Comparison of ENCODE assay signal across 8 cellular contexts in genomic region chr13:112616586-112617381, GRCh38.
DNase-seq lines count a peak whose midpoint lies in the region; ATAC-seq and FAIRE-seq lines count a peak whose summit lies in the region.

No MANE protein-coding gene starts in this region.

- no peaks in the 10 kb centered on the region for H3K4me1 Mint-ChIP-seq in stimulated activated effector memory CD8-positive, alpha-beta T cell treated with anti-CD3 and anti-CD28 coated beads, Interleukin-12 subunit alpha, Interleukin-12 subunit beta, amount 100 ng/mL, for 72 hours

- DNase-seq in COLO829 (ENCODE audit: low spot score) (peak; percentile 65), GM18507 (ENCODE audit: extremely low spot score, insufficient read length, low read depth) (peak; percentile 40), HPDE6-E6E7 (ENCODE audit: extremely low spot score) (peak; percentile 34), SW480 (ENCODE audit: low spot score) (peak; percentile 27), globus pallidus (ENCODE audit: low spot score) (peak; percentile 20)
- DNase-seq in stimulated activated effector memory CD8-positive, alpha-beta T cell treated with anti-CD3 and anti-CD28 coated beads, Interleukin-12 subunit alpha, Interleukin-12 subunit beta, amount 100 ng/mL, for 72 hours (ENCODE audit: low spot score in 2 of 2): peak in 1 of 2 donors; percentile 51

- peak; percentile 73 for FAIRE-seq in GM18507 (lab: Jason Lieb, UNC)

- peak; percentile 44 for ATAC-seq in stimulated activated effector memory CD8-positive, alpha-beta T cell treated with anti-CD3 and anti-CD28 coated beads, Interleukin-12 subunit alpha, Interleukin-12 subunit beta, amount 100 ng/mL, for 72 hours
- ATAC-seq in GM19035 (IDR thresholded peaks at IDR 0.05; ENCODE audit: unreplicated experiment): no peak
- ATAC-seq in GM19397 (IDR thresholded peaks at IDR 0.05; ENCODE audit: unreplicated experiment): no peak

- no peaks in the 10 kb centered on the region for H3K9me3 Mint-ChIP-seq in stimulated activated effector memory CD8-positive, alpha-beta T cell treated with anti-CD3 and anti-CD28 coated beads, Interleukin-12 subunit alpha, Interleukin-12 subunit beta, amount 100 ng/mL, for 72 hours

- no peak overlapping the region for H3K4me3 Mint-ChIP-seq in stimulated activated effector memory CD8-positive, alpha-beta T cell treated with anti-CD3 and anti-CD28 coated beads, Interleukin-12 subunit alpha, Interleukin-12 subunit beta, amount 100 ng/mL, for 72 hours

- H3K36me3 Mint-ChIP-seq in stimulated activated effector memory CD8-positive, alpha-beta T cell treated with anti-CD3 and anti-CD28 coated beads, Interleukin-12 subunit alpha, Interleukin-12 subunit beta, amount 100 ng/mL, for 72 hours: no peaks in the 10 kb centered on the region

- H3K27ac Mint-ChIP-seq in stimulated activated effector memory CD8-positive, alpha-beta T cell treated with anti-CD3 and anti-CD28 coated beads, Interleukin-12 subunit alpha, Interleukin-12 subunit beta, amount 100 ng/mL, for 72 hours: no peak overlapping the region
